In the genomic region with DNA sequence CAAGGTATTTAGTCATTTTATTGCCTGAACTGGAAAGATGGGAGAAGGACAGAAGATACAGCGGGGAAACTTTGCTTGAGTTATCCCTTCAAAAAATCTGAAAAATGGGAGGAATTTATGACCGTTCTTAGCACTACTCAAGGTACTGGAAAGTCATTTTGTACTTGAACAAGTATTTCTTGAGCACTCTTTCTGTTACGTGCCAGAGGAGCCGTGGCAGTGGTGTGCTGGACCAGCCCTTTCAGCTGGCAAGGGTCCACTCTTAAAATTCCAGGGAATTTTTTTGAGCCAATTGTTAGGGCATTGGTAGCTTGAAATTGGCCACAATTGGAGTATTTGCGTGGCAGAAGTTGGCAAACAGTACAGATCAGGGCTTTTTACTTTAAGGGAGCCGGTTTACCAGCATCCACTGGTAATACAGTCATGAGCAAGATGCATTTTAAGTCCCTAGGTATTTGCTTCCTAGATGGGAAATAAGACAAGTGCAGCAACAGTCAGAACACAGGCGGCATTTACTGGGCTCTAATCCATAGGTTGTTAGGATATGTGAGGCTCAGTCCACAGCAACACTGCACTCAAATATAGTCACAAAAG, we compare ENCODE assay signal across 9 cellular contexts.
"Had no signal": no experiment of that assay in that cellular context is flagged by ENCODE, and none has a peak within 500 bp of the region (broad histone marks: within the 10 kb centered on the region; RNA-seq: fewer than 3 reads in every experiment).

No MANE protein-coding gene starts in this region.

- H3K36me3 Mint-ChIP-seq: IgD-negative memory B cell had no signal

- ATAC-seq: HCT116, HepG2 had no signal

- H3K9me3 ChIP-seq: HAP-1 had no signal

- H3K27ac ChIP-seq: HL-60 had no signal

- H3K4me3 ChIP-seq: HAP-1 had no signal

- H3K27ac Mint-ChIP-seq: HFFc6, IgD-negative memory B cell had no signal

- H3K4me1 ChIP-seq: HAP-1 had no signal

- H3K4me3 Mint-ChIP-seq: HFFc6, IgD-negative memory B cell had no signal

- DNase-seq: GOT3, H7, HFFc6, KBM-7 had no signal

- H3K4me1 Mint-ChIP-seq: IgD-negative memory B cell had no signal

- H3K36me3 ChIP-seq: HAP-1 had no signal
